1 cellular context compared by ENCODE assay signal in genomic region chr12:95829395-95829794, GRCh38.
A peak's percentile ranks its signal among the peaks of the same experiment; 100 is the strongest.
TF ChIP-seq lines count a peak whose summit lies in the region.

No MANE protein-coding gene starts in this region.

TF ChIP-seq in liver, 16 proteins besides CTCF, POLR2A, EP300 and RAD21 (continued from another document):
- peak; percentile 71 for TF ChIP-seq FOXA2 (IDR thresholded peaks at IDR 0.05)
- TF ChIP-seq, protein P1, sequence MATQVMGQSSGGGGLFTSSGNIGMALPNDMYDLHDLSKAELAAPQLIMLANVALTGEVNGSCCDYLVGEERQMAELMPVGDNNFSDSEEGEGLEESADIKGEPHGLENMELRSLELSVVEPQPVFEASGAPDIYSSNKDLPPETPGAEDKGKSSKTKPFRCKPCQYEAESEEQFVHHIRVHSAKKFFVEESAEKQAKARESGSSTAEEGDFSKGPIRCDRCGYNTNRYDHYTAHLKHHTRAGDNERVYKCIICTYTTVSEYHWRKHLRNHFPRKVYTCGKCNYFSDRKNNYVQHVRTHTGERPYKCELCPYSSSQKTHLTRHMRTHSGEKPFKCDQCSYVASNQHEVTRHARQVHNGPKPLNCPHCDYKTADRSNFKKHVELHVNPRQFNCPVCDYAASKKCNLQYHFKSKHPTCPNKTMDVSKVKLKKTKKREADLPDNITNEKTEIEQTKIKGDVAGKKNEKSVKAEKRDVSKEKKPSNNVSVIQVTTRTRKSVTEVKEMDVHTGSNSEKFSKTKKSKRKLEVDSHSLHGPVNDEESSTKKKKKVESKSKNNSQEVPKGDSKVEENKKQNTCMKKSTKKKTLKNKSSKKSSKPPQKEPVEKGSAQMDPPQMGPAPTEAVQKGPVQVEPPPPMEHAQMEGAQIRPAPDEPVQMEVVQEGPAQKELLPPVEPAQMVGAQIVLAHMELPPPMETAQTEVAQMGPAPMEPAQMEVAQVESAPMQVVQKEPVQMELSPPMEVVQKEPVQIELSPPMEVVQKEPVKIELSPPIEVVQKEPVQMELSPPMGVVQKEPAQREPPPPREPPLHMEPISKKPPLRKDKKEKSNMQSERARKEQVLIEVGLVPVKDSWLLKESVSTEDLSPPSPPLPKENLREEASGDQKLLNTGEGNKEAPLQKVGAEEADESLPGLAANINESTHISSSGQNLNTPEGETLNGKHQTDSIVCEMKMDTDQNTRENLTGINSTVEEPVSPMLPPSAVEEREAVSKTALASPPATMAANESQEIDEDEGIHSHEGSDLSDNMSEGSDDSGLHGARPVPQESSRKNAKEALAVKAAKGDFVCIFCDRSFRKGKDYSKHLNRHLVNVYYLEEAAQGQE (IDR thresholded peaks at IDR 0.05), result peak; percentile 35
- peak; percentile 87 to 90 for TF ChIP-seq HNF4A (conservative IDR thresholded peaks at IDR 0.05)
- TF ChIP-seq TAF1 (conservative IDR thresholded peaks at IDR 0.05), result no peak
